ENCODE assay signal across 8 cellular contexts in genomic region chr6:141922898-141923297, GRCh38.
"Had no signal": no experiment of that assay in that cellular context is flagged by ENCODE, and none has a peak within 500 bp of the region (broad histone marks: within the 10 kb centered on the region; RNA-seq: fewer than 3 reads in every experiment).

No MANE protein-coding gene starts in this region.

- ATAC-seq: GM12878 had no signal

- FAIRE-seq: G401.6, GM12878, GM12891, GM12892, GM18507, GM19239 had no signal

- DNase-seq: GDM1, GF-D8 had no signal

- H3K4me3 ChIP-seq: GM12878 had no signal
